In genomic region chr3:15064299-15064834, GRCh38 we compare ENCODE assay signal across 8 cellular contexts. TPM values are rescaled to one million over a fixed set of nuclear protein-coding genes. Genes with fewer than 3 reads are reported as not detected.
DNase-seq lines count a peak whose midpoint lies in the region; ATAC-seq and TF ChIP-seq lines count a peak whose summit lies in the region.

No MANE protein-coding gene starts in this region.

- intact Hi-C loops in heart left ventricle (cut with DNase I) = loop anchor here in 1 of 10 donors (10.0 kb wide), 1 partner anchor 140 kb away; no protein-coding TSS in a partner anchor

- peaks cover 20 to 25% of the 10 kb centered on the region in 2 donors for H3K36me3 Mint-ChIP-seq in activated naive CD4-positive, alpha-beta T cell treated with anti-CD3 and anti-CD28 coated beads, Interleukin-2, amount 50 U/mL, for 72 hours

- no peaks in the 10 kb centered on the region for H3K9me3 Mint-ChIP-seq in activated naive CD4-positive, alpha-beta T cell treated with anti-CD3 and anti-CD28 coated beads, Interleukin-2, amount 50 U/mL, for 72 hours

- no peak for TF ChIP-seq CTCF in GM10266 (IDR thresholded peaks at IDR 0.05; ENCODE audit: control insufficient read depth, insufficient read depth, low read depth, missing control alignments)
- no peak for TF ChIP-seq CTCF in heart left ventricle (IDR thresholded peaks at IDR 0.05)

- WGBS in heart left ventricle, 4 donors = 1 to 2% (median 1%) methylated on average over 23 to 25 of the region's 25 CpGs

- peak overlapping the region; percentile 69 to 97 (median 84) for H3K4me3 ChIP-seq in heart left ventricle

- peak overlapping the region; percentile 58 to 93 (median 89) for H3K27ac ChIP-seq in heart left ventricle

- H3K4me1 ChIP-seq in heart left ventricle = peaks cover 0 to 24% (median 15%) of the 10 kb centered on the region in 12 donors

- H3K27ac Mint-ChIP-seq in activated naive CD4-positive, alpha-beta T cell treated with anti-CD3 and anti-CD28 coated beads, Interleukin-2, amount 50 U/mL, for 72 hours = peak overlapping the region; percentile 95 to 99

- peak; percentile 52 for DNase-seq in GM10266 (ENCODE audit: extremely low spot score)
- peak; percentile 36 for DNase-seq in LHCN-M2 (ENCODE audit: low read depth)
- DNase-seq in activated naive CD4-positive, alpha-beta T cell treated with anti-CD3 and anti-CD28 coated beads, Interleukin-2, amount 50 U/mL, for 72 hours (ENCODE audit: low spot score in 2 of 2) = peak in 1 of 2 donors; percentile 22
- DNase-seq in heart left ventricle = peak in 1 of 5 donors; percentile 56
- peak; percentile 44 for DNase-seq in retina
- DNase-seq in NCI-H2107 (lab: John Stamatoyannopoulos, UW) = no peak
- DNase-seq in NCI-H128 (lab: John Stamatoyannopoulos, UW; ENCODE audit: unreplicated experiment) = no peak

- no peaks in the 10 kb centered on the region for H3K27me3 ChIP-seq in heart left ventricle

- H3K36me3 ChIP-seq in heart left ventricle = peaks cover 0 to 10% (median under 1%) of the 10 kb centered on the region in 9 donors

- no peak for TF ChIP-seq POLR2A in heart left ventricle (IDR thresholded peaks at IDR 0.05)

- H3K9me3 ChIP-seq in heart left ventricle = no peaks in the 10 kb centered on the region

- peak; percentile 29 for ATAC-seq in GM21619 (IDR thresholded peaks at IDR 0.05; ENCODE audit: unreplicated experiment)
- peak in 1 of 2 donors; percentile 14 for ATAC-seq in activated naive CD4-positive, alpha-beta T cell treated with anti-CD3 and anti-CD28 coated beads, Interleukin-2, amount 50 U/mL, for 72 hours
- peak in 3 of 4 donors; percentile 25 to 54 (median 36) for ATAC-seq in heart left ventricle

RNA-seq across cellular contexts. Expression of gene MRPS25, which starts 0.7 kb away (rescaled TPM):
- total RNA-seq in LHCN-M2 (2014; rRNA removed) (35.1 and 39.3 TPM in 2 replicates), heart left ventricle (100 to 1,000 TPM in 3 of 9 donors, 10 to 100 TPM in 6; 80.9 to 133 (median 88.8) TPM)
- polyA plus RNA-seq in LHCN-M2 (2012) = 33.6 TPM
- 10 to 100 TPM; 47.2 to 78.9 TPM for total RNA-seq in activated naive CD4-positive, alpha-beta T cell treated with anti-CD3 and anti-CD28 coated beads, Interleukin-2, amount 50 U/mL, for 72 hours
- 100 to 1,000 TPM; 117 to 173 TPM for polyA plus RNA-seq in heart left ventricle

RNA-seq across cellular contexts. Expression of gene RBSN, which starts 34.6 kb away (rescaled TPM):
- total RNA-seq in LHCN-M2 (2014; rRNA removed) (18.7 and 25.3 TPM in 2 replicates), heart left ventricle (10 to 100 TPM; 17.9 to 24.1 (median 21.6) TPM)
- 8.8 TPM for polyA plus RNA-seq in LHCN-M2 (2012)
- total RNA-seq in activated naive CD4-positive, alpha-beta T cell treated with anti-CD3 and anti-CD28 coated beads, Interleukin-2, amount 50 U/mL, for 72 hours = 10 to 100 TPM; 14.2 to 14.5 TPM
- polyA plus RNA-seq in heart left ventricle = 10 to 100 TPM in 1 of 2 donors, 1 to 10 TPM in 1; 5.1 to 17.5 TPM

Comparison
In these comparisons a context has a peak if more than half of its experiments do, and no peak if none do; other contexts are left out.
1. DNase-seq: peak in GM10266 (single experiment), LHCN-M2 (single experiment) and retina (single experiment); none in NCI-H2107 (single experiment) and NCI-H128 (single experiment).